Comparison of ENCODE assay signal across 8 cellular contexts in genomic region chr3:23999012-23999641, GRCh38. TPM values are rescaled to one million over a fixed set of nuclear protein-coding genes. Genes with fewer than 3 reads are reported as not detected.
DNase-seq lines count a peak whose midpoint lies in the region; ATAC-seq, FAIRE-seq and TF ChIP-seq lines count a peak whose summit lies in the region.

No MANE protein-coding gene starts in this region.

- FAIRE-seq in HTR-8/SVneo (lab: Jason Lieb, UNC) = no peak

- intact Hi-C loops in spleen (cut with DNase I; ENCODE audit: low total_unique reads) = no loop called here

- H3K36me3 ChIP-seq in spleen = no peaks in the 10 kb centered on the region

- H3K4me1 ChIP-seq in spleen = peaks cover 5 to 9% (median 8%) of the 10 kb centered on the region in 6 donors

- H3K27ac ChIP-seq in spleen = no peak overlapping the region

- ATAC-seq in activated CD4-positive, CD25-positive, alpha-beta regulatory T cell treated with anti-CD3 and anti-CD28 coated beads, Interleukin-2, amount 50 U/mL, for 24 hours = no peak
- peak; percentile 56 for ATAC-seq in SK-N-SH treated with all-trans-retinoic acid at 6 μM for 48 hours
- no peak for ATAC-seq in GM19023 (IDR thresholded peaks at IDR 0.05; ENCODE audit: unreplicated experiment)

- peak; percentile 16 for DNase-seq in activated CD4-positive, CD25-positive, alpha-beta regulatory T cell treated with anti-CD3 and anti-CD28 coated beads, Interleukin-2, amount 50 U/mL, for 16 hours (ENCODE audit: low read depth, low spot score)
- DNase-seq in HTR-8/SVneo (ENCODE audit: insufficient read length, low spot score) (peak; percentile 60), anterior cingulate cortex (lab: John Stamatoyannopoulos, UW) (peak in 55 of 58 donors; percentile 10 to 91 (median 59)), hypothalamus (lab: John Stamatoyannopoulos, UW) (peak in 43 of 51 donors; percentile 10 to 87 (median 54)), spleen (no peak)

- TF ChIP-seq CTCF in spleen (IDR thresholded peaks at IDR 0.05 in 8 of 11, conservative IDR thresholded peaks at IDR 0.05 in 3 of 11) = peak; percentile 53 to 91 (median 80)

- H3K9me3 ChIP-seq in spleen = peaks cover 0 to 3% (median 0%) of the 10 kb centered on the region in 8 donors

- TF ChIP-seq POLR2A in spleen (IDR thresholded peaks at IDR 0.05) = no peak

- no peak overlapping the region for H3K4me3 ChIP-seq in spleen

- H3K27me3 ChIP-seq in spleen (replicated peaks in 1 of 7) = no peaks in the 10 kb centered on the region

- WGBS in spleen, 5 donors = 1 to 4% (median 2%) methylated on average over 5 of the region's 5 CpGs

TF ChIP-seq in SK-N-SH treated with all-trans-retinoic acid at 6 μM for 48 hours, 23 proteins besides CTCF, POLR2A, EP300 and RAD21:
- TF ChIP-seq ZNF565 (CRISPR knock-in tag; conservative IDR thresholded peaks at IDR 0.05; ENCODE audit: low read depth) = no peak
- TF ChIP-seq ZNF70 (CRISPR knock-in tag; IDR thresholded peaks at IDR 0.05) = no peak
- TF ChIP-seq RARB (CRISPR knock-in tag; IDR thresholded peaks at IDR 0.05) = no peak
- TF ChIP-seq SNAI2 (CRISPR knock-in tag; IDR thresholded peaks at IDR 0.05) = no peak
- TF ChIP-seq ISL1 (CRISPR knock-in tag; IDR thresholded peaks at IDR 0.05) = no peak
- TF ChIP-seq TCF4 (CRISPR knock-in tag; IDR thresholded peaks at IDR 0.05; ENCODE audit: borderline replicate concordance) = no peak
- TF ChIP-seq PATZ1 (CRISPR knock-in tag; IDR thresholded peaks at IDR 0.05; ENCODE audit: borderline replicate concordance) = no peak

RNA-seq across cellular contexts. Expression of gene NR1D2, which starts 54.0 kb away (rescaled TPM):
- 10 to 100 TPM; 20.4 to 44.4 (median 39.5) TPM for total RNA-seq in spleen
- polyA plus RNA-seq in spleen = 10 to 100 TPM in 1 of 3 donors, 1 to 10 TPM in 2; 6.1 to 10.7 (median 7.3) TPM
